Comparison of ENCODE assay signal across 6 cellular contexts in the genomic region with DNA sequence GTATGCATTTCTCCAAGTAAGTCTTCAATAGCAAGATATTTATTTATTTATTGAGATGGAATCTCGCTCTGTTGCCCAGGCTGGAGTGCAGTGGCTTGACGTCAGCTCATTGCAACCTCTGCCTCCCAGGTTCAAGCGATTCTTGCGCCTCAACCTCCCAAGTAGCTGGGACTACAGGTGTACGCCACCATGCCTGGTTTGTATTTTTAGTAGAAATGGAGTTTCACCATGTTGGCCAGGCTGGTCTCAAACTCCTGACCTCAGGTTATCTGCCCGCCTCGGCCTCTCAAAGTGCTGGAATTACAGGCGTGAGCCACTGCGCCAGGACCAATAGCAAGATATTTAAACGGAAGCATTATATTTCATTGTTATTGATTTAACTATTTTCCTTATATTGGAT. TPM values are rescaled to one million over a fixed set of nuclear protein-coding genes. Genes with fewer than 3 reads are reported as not detected.
DNase-seq lines count a peak whose midpoint lies in the region; ATAC-seq and TF ChIP-seq lines count a peak whose summit lies in the region.
"Not testable (repeated sequence)": the region's sequence is repeated elsewhere in the genome, so short reads cannot be mapped to it uniquely, and the experiment has no call there.
"Had no signal": no experiment of that assay in that cellular context is flagged by ENCODE, and none has a peak within 500 bp of the region (broad histone marks: within the 10 kb centered on the region; RNA-seq: fewer than 3 reads in every experiment).

No MANE protein-coding gene starts in this region.

- H3K79me2 ChIP-seq in Loucy (ENCODE audit: insufficient read depth, low read length) = peaks cover 11% of the 10 kb centered on the region; the same call in 1 of the 2 replicates

- not testable (repeated sequence) for H2AFZ ChIP-seq in Loucy (ENCODE audit: low read length)

- TF ChIP-seq CTCF in Loucy (conservative IDR thresholded peaks at IDR 0.05; ENCODE audit: low read length); neural crest cell (conservative IDR thresholded peaks at IDR 0.05): not testable (repeated sequence)

- not testable (repeated sequence) for H3K27ac Mint-ChIP-seq in activated CD4-positive, alpha-beta memory T cell treated with anti-CD3 and anti-CD28 coated beads for 36 hours; neural crest cell (ENCODE audit: unreplicated experiment)
- peak overlapping the region; percentile 22 for H3K27ac Mint-ChIP-seq in activated naive CD8-positive, alpha-beta T cell

- not testable (repeated sequence) for DNase-seq in activated CD4-positive, alpha-beta memory T cell treated with anti-CD3 and anti-CD28 coated beads for 36 hours; neural crest cell (ENCODE audit: low read depth, low spot score)
- DNase-seq in left lobe of liver (ENCODE audit: low spot score) = peak; percentile 54

- H3K9me3 Mint-ChIP-seq in activated CD4-positive, alpha-beta memory T cell treated with anti-CD3 and anti-CD28 coated beads for 36 hours; activated naive CD8-positive, alpha-beta T cell (ENCODE audit: low read depth); neural crest cell: not testable (repeated sequence)

- H3K27me3 ChIP-seq in Loucy (ENCODE audit: insufficient read depth, low read length, poor library complexity, severe bottlenecking) = not testable (repeated sequence)

- H3K36me3 ChIP-seq in Loucy (ENCODE audit: insufficient read depth, low read length) = not testable (repeated sequence)

- H3K4me3 Mint-ChIP-seq in activated CD4-positive, alpha-beta memory T cell treated with anti-CD3 and anti-CD28 coated beads for 36 hours = peak overlapping the region; percentile 10
- H3K4me3 Mint-ChIP-seq in activated naive CD8-positive, alpha-beta T cell = peak overlapping the region; percentile 30
- H3K4me3 Mint-ChIP-seq in neural crest cell = peak overlapping the region; percentile 24

- not testable (repeated sequence) for H3K27me3 Mint-ChIP-seq in activated CD4-positive, alpha-beta memory T cell treated with anti-CD3 and anti-CD28 coated beads for 36 hours; activated naive CD8-positive, alpha-beta T cell; neural crest cell (ENCODE audit: low read depth)

- H3K4me1 ChIP-seq in Loucy (ENCODE audit: insufficient read depth, low read length, poor library complexity, severe bottlenecking) = peaks cover 45% of the 10 kb centered on the region

- peak overlapping the region; percentile 92 for H3K4me2 ChIP-seq in Loucy (ENCODE audit: low read depth, low read length, poor library complexity, severe bottlenecking)

- intact Hi-C loops in activated CD4-positive, alpha-beta memory T cell treated with anti-CD3 and anti-CD28 coated beads for 36 hours (cut with micrococcal nuclease) = loop anchor here (2.0 kb wide), 1 partner anchor 21 kb away; no protein-coding TSS in a partner anchor

- H3F3A ChIP-seq in Loucy (ENCODE audit: low read depth) = peaks cover 18% of the 10 kb centered on the region; the same call in 1 of the 2 replicates

- not testable (repeated sequence) for H3K9ac ChIP-seq in Loucy (ENCODE audit: low read depth, low read length, poor library complexity, severe bottlenecking)

- H3K4me1 Mint-ChIP-seq in activated CD4-positive, alpha-beta memory T cell treated with anti-CD3 and anti-CD28 coated beads for 36 hours (ENCODE audit: low read depth) = peaks cover 51% of the 10 kb centered on the region
- H3K4me1 Mint-ChIP-seq in activated naive CD8-positive, alpha-beta T cell (ENCODE audit: low read depth) = peaks cover 63% of the 10 kb centered on the region
- peaks cover 48% of the 10 kb centered on the region for H3K4me1 Mint-ChIP-seq in neural crest cell

- H3K9me3 ChIP-seq in Loucy (ENCODE audit: insufficient read depth, low read depth, low read length) = not testable (repeated sequence)

- POLR2A ChIA-PET in activated CD4-positive, alpha-beta memory T cell treated with anti-CD3 and anti-CD28 coated beads for 36 hours (lab: Charles Lee) = not testable (repeated sequence)

- not testable (repeated sequence) for H3K9me2 ChIP-seq in Loucy (replicated peaks; ENCODE audit: low read depth, low read length)

- CTCF ChIA-PET in activated CD4-positive, alpha-beta memory T cell treated with anti-CD3 and anti-CD28 coated beads for 36 hours (lab: Charles Lee) = interaction anchor here (4.7 kb wide), 1 partner anchor 29 kb away, joined by 35 read pairs; a partner anchor contains a TSS

- not testable (repeated sequence) for H3K4me3 ChIP-seq in Loucy (ENCODE audit: low read length, poor library complexity, severe bottlenecking)

- not testable (repeated sequence) for H4K20me1 ChIP-seq in Loucy (ENCODE audit: insufficient read depth, low read length, poor library complexity, severe bottlenecking)

- ATAC-seq in left lobe of liver = not testable (repeated sequence)

- not testable (repeated sequence) for H3K36me3 Mint-ChIP-seq in activated CD4-positive, alpha-beta memory T cell treated with anti-CD3 and anti-CD28 coated beads for 36 hours; activated naive CD8-positive, alpha-beta T cell; neural crest cell (ENCODE audit: low read depth)

RNA-seq across cellular contexts. Expression of a gene that starts 1.6 kb away (rescaled TPM):
- 10 to 100 TPM; 23.3 to 27.6 TPM for total RNA-seq in activated CD4-positive, alpha-beta memory T cell treated with anti-CD3 and anti-CD28 coated beads for 36 hours
- total RNA-seq in left lobe of liver (95.5 TPM), neural crest cell (12.5 and 18.2 TPM in 2 replicates)

RNA-seq across cellular contexts. Expression of a gene that starts 1.7 kb away (rescaled TPM):
- 1 to 10 TPM; 2.0 to 2.7 TPM for total RNA-seq in activated CD4-positive, alpha-beta memory T cell treated with anti-CD3 and anti-CD28 coated beads for 36 hours
- total RNA-seq in left lobe of liver (1.5 TPM), neural crest cell (29.7 and 34.8 TPM in 2 replicates)
- total RNA-seq: CD8-positive, alpha-beta T cell had no signal

RNA-seq across cellular contexts. Expression of a gene that starts 29.1 kb away (rescaled TPM):
- total RNA-seq in activated CD4-positive, alpha-beta memory T cell treated with anti-CD3 and anti-CD28 coated beads for 36 hours = 100 to 1,000 TPM; 510 to 515 TPM
- total RNA-seq in left lobe of liver = 101 TPM
- 508 and 524 TPM in 2 replicates for total RNA-seq in neural crest cell
